ENCODE assay signal across 8 cellular contexts in genomic region chr1:45550401-45551305, GRCh38. TPM values are rescaled to one million over a fixed set of nuclear protein-coding genes. Genes with fewer than 3 reads are reported as not detected.
A peak's percentile ranks its signal among the peaks of the same experiment; 100 is the strongest.
DNase-seq lines count a peak whose midpoint lies in the region; ATAC-seq and TF ChIP-seq lines count a peak whose summit lies in the region.

Gene AKR1A1, plus strand, starts transcription at chr1:45550826. Its CDS starts 10,969 bp downstream, at chr1:45561795.

- peak; percentile 89 for ATAC-seq in HG02852 (IDR thresholded peaks at IDR 0.05; ENCODE audit: unreplicated experiment)
- peak; percentile 94 to 98 (median 96) for ATAC-seq in T-cell (replicated peaks in 1 of 4)
- peak; percentile 97 to 99 (median 98) for ATAC-seq in heart right ventricle
- ATAC-seq in upper lobe of left lung (ENCODE audit: low FRiP score in 2 of 2) = peak; percentile 97 to 99

- in situ Hi-C loops in GM13976 (cut with MboI; ENCODE audit: low sequenced_read_pairs, unreplicated experiment) = no loop called here

- no peaks in the 10 kb centered on the region for H3K27me3 ChIP-seq in heart right ventricle
- H3K27me3 ChIP-seq in upper lobe of left lung = no peaks in the 10 kb centered on the region

- H3K36me3 ChIP-seq in heart right ventricle = peaks cover 0 to 32% (median 0%) of the 10 kb centered on the region in 9 donors
- peaks cover 0 to 14% (median 6%) of the 10 kb centered on the region in 4 donors for H3K36me3 ChIP-seq in upper lobe of left lung

- no peak for TF ChIP-seq EP300 in upper lobe of left lung (IDR thresholded peaks at IDR 0.05)

- POLR2A ChIA-PET in T-cell (lab: Charles Lee) = interaction anchor here in 1 of 2 donors (0.5 to 1.1 kb wide), 9 partner anchors 9 to 210 kb away, joined by 3 to 18 read pairs (median 3); partner anchors contain the start of genes CCDC163, MMACHC, MUTYH and PRDX1

- H3K27me3 Mint-ChIP-seq in T-cell = no peaks in the 10 kb centered on the region

- TF ChIP-seq CTCF in GM13976 (IDR thresholded peaks at IDR 0.05; ENCODE audit: borderline replicate concordance, control extremely low read depth, extremely low read depth, insufficient read depth, missing control alignments) (no peak), heart right ventricle (IDR thresholded peaks at IDR 0.05) (peak in 2 of 9 donors; percentile 11 to 13), upper lobe of left lung (IDR thresholded peaks at IDR 0.05) (peak in 2 of 6 experiments; percentile 23 to 29)

- CTCF ChIA-PET in T-cell (lab: Charles Lee) = interaction anchor here in 1 of 2 donors (0.6 to 1.4 kb wide), 11 partner anchors 15 to 60 kb away, joined by 3 to 11 read pairs (median 3); partner anchors contain the start of genes PRDX1 and TESK2

- peak in 3 of 4 donors; percentile 23 to 77 (median 64) for TF ChIP-seq POLR2A in upper lobe of left lung (IDR thresholded peaks at IDR 0.05)

- H3K4me1 ChIP-seq in heart right ventricle (peaks cover 0 to 26% (median 20%) of the 10 kb centered on the region in 9 donors), upper lobe of left lung (peaks cover 13 to 35% (median 19%) of the 10 kb centered on the region in 4 donors)

- DNase-seq in GM13976 (ENCODE audit: low spot score) (peak; percentile 92), NCI-H146 (lab: John Stamatoyannopoulos, UW) (peak; percentile 89), T-cell (peak; percentile 72 to 89 (median 82)), heart right ventricle (peak; percentile 85 to 88), posterior vena cava (ENCODE audit: low spot score) (peak; percentile 96), upper lobe of left lung (peak; percentile 93 to 98)

- H3K4me3 ChIP-seq in heart right ventricle = peak within 1 kb of the TSS; percentile 50 to 87 (median 70)
- H3K4me3 ChIP-seq in upper lobe of left lung = peak within 1 kb of the TSS; percentile 42 to 66 (median 59)

- H3K27ac Mint-ChIP-seq in T-cell = peak within 1 kb of the TSS; percentile 92 to 96

- peaks cover 6% of the 10 kb centered on the region for H3K36me3 Mint-ChIP-seq in T-cell

- peak within 1 kb of the TSS; percentile 93 to 97 (median 94) for H3K4me3 Mint-ChIP-seq in T-cell

- no peaks in the 10 kb centered on the region for H3K9me3 ChIP-seq in heart right ventricle
- no peaks in the 10 kb centered on the region for H3K9me3 ChIP-seq in upper lobe of left lung

- 1 to 3% (median 2%) methylated on average over 47 of the region's 47 CpGs for WGBS in adipose tissue, 3 donors
- 1% methylated on average over 47 of the region's 47 CpGs for WGBS in heart right ventricle, 2 donors
- WGBS in upper lobe of left lung, 2 donors = 1 to 2% methylated on average over 28 to 47 of the region's 47 CpGs

- H3K27ac ChIP-seq in adipose tissue (ENCODE audit: low read depth, low read length) (no peak within 1 kb of the TSS), heart right ventricle (peak within 1 kb of the TSS; percentile 49 to 91 (median 83)), upper lobe of left lung (peak within 1 kb of the TSS; percentile 72 to 91 (median 80))

- peaks cover 20 to 26% (median 22%) of the 10 kb centered on the region in 3 donors for H3K4me1 Mint-ChIP-seq in T-cell

- intact Hi-C loops in heart right ventricle (cut with DNase I) = loop anchor here in 2 of 10 donors (2.0 kb wide), 2 partner anchors 28 to 30 kb away; partner anchors contain the start of gene PRDX1 (in 1 of the 2)
- intact Hi-C loops in posterior vena cava (cut with DNase I) = no loop called here

- no peaks in the 10 kb centered on the region for H3K9me3 Mint-ChIP-seq in T-cell

RNA-seq across cellular contexts. Expression of gene AKR1A1, which starts in this region (rescaled TPM):
- total RNA-seq in T-cell (100 to 1,000 TPM in 1 of 5 donors, 10 to 100 TPM in 4; 48.2 to 105 (median 92.9) TPM), heart right ventricle (10 to 100 TPM; 38.0 to 88.2 (median 44.3) TPM), posterior vena cava (100 to 1,000 TPM in 1 of 2 donors, 10 to 100 TPM in 1; 97.2 to 119 TPM), upper lobe of left lung (100 to 1,000 TPM in 4 of 6 donors, 10 to 100 TPM in 2; 92.1 to 210 (median 107) TPM)
- polyA plus RNA-seq in adipose tissue (100 to 1,000 TPM; 108 to 162 (median 158) TPM), heart right ventricle (10 to 100 TPM; 67.4 to 91.8 TPM)
